In genomic region chr2:36966370-36967235, GRCh38 we compare ENCODE assay signal across 8 cellular contexts. TPM values are rescaled to one million over a fixed set of nuclear protein-coding genes. Genes with fewer than 3 reads are reported as not detected.
A peak's percentile ranks its signal among the peaks of the same experiment; 100 is the strongest.
DNase-seq lines count a peak whose midpoint lies in the region; TF ChIP-seq lines count a peak whose summit lies in the region.

TSS of gene STRN (minus strand) at chr2:36966536. CDS start at chr2:36966463, 73 bp downstream.

- H3K14ac ChIP-seq in H9 (ENCODE audit: insufficient read depth, low read length): peak within 1 kb of the TSS; percentile 79; the same call in 1 of the 2 replicates

- no peak within 1 kb of the TSS for H3K23ac ChIP-seq in H9 (ENCODE audit: insufficient read length, low read depth, low read length)

- H3K27ac Mint-ChIP-seq in H9: peak within 1 kb of the TSS; percentile 93 to 95 (median 94)
- peak within 1 kb of the TSS; percentile 97 for H3K27ac Mint-ChIP-seq in nephron progenitor cell
- H3K27ac Mint-ChIP-seq in stimulated activated naive CD8-positive, alpha-beta T cell treated with anti-CD3 and anti-CD28 coated beads, Interleukin-15, Interleukin-2, amounts not matched to agents 100 ng/mL and 50 ng/mL, for 24 hours: peak within 1 kb of the TSS; percentile 90

- H3K4me2 ChIP-seq in H9 (ENCODE audit: insufficient read depth, insufficient read length, low read length): peak within 1 kb of the TSS; percentile 83

- H2AK5ac ChIP-seq in H9 (ENCODE audit: insufficient read length, low read length): no peak within 1 kb of the TSS

- H3K4me3 ChIP-seq in fibroblast of pulmonary artery (replicated peaks; ENCODE audit: low read depth, low read length): peak within 1 kb of the TSS; percentile 92

- no peak within 1 kb of the TSS for H3K4ac ChIP-seq in H9 (ENCODE audit: low read depth, low read length)

- H3K79me1 ChIP-seq in H9 (ENCODE audit: insufficient read depth, low read depth, low read length, poor library complexity, severe bottlenecking): no peaks in the 10 kb centered on the region

- peak within 1 kb of the TSS; percentile 12 for H3K27ac ChIP-seq in H9 (ENCODE audit: insufficient read length, low read depth, low read length)

- no peaks in the 10 kb centered on the region for H3K9me3 ChIP-seq in H9 (ENCODE audit: control insufficient read depth, low read depth, low read length)

- H2BK12ac ChIP-seq in H9 (ENCODE audit: insufficient read length, low read depth, low read length): no peak within 1 kb of the TSS

- H3K36me3 Mint-ChIP-seq in H9 (ENCODE audit: insufficient read depth in 1 of 3, low read depth in 3 of 3): no peaks in the 10 kb centered on the region
- no peaks in the 10 kb centered on the region for H3K36me3 Mint-ChIP-seq in nephron progenitor cell (ENCODE audit: low read depth)
- H3K36me3 Mint-ChIP-seq in stimulated activated naive CD8-positive, alpha-beta T cell treated with anti-CD3 and anti-CD28 coated beads, Interleukin-15, Interleukin-2, amounts not matched to agents 100 ng/mL and 50 ng/mL, for 24 hours (ENCODE audit: low read depth): no peaks in the 10 kb centered on the region

- peaks cover 2% of the 10 kb centered on the region; the same call in 1 of the 2 replicates for H3K79me2 ChIP-seq in H9 (ENCODE audit: insufficient read depth, low read length)

- H3K9me3 Mint-ChIP-seq in H9 (no peaks in the 10 kb centered on the region), nephron progenitor cell (peaks cover 4% of the 10 kb centered on the region)
- no peaks in the 10 kb centered on the region for H3K9me3 Mint-ChIP-seq in stimulated activated naive CD8-positive, alpha-beta T cell treated with anti-CD3 and anti-CD28 coated beads, Interleukin-15, Interleukin-2, amounts not matched to agents 100 ng/mL and 50 ng/mL, for 24 hours

- no CpG with 5 or more reads among the region's 91 CpGs for WGBS in H9 (ENCODE audit: extremely low coverage, insufficient read length, low lambda C conversion rate)

- H3K27me3 Mint-ChIP-seq in H9 (ENCODE audit: low read depth): no peaks in the 10 kb centered on the region
- peaks cover 6% of the 10 kb centered on the region for H3K27me3 Mint-ChIP-seq in nephron progenitor cell (ENCODE audit: low read depth, poor library complexity)
- no peaks in the 10 kb centered on the region for H3K27me3 Mint-ChIP-seq in stimulated activated naive CD8-positive, alpha-beta T cell treated with anti-CD3 and anti-CD28 coated beads, Interleukin-15, Interleukin-2, amounts not matched to agents 100 ng/mL and 50 ng/mL, for 24 hours

- peak within 1 kb of the TSS; percentile 60 for H3K18ac ChIP-seq in H9 (ENCODE audit: insufficient read length, low read depth, low read length)

- H3K4me3 Mint-ChIP-seq in H9 (peak within 1 kb of the TSS; percentile 97), nephron progenitor cell (peak within 1 kb of the TSS; percentile 97)
- H3K4me3 Mint-ChIP-seq in stimulated activated naive CD8-positive, alpha-beta T cell treated with anti-CD3 and anti-CD28 coated beads, Interleukin-15, Interleukin-2, amounts not matched to agents 100 ng/mL and 50 ng/mL, for 24 hours: peak within 1 kb of the TSS; percentile 93

- H4K5ac ChIP-seq in H9 (ENCODE audit: insufficient read length, low read depth, low read length): no peak within 1 kb of the TSS

- no peak within 1 kb of the TSS for H3T11ph ChIP-seq in H9 (ENCODE audit: low read length)

- no peak within 1 kb of the TSS for H2BK5ac ChIP-seq in H9 (ENCODE audit: insufficient read length, low read length)

- DNase-seq in ELR (ENCODE audit: low read depth): peak; percentile 94
- DNase-seq in H9: peak; percentile 96
- peak; percentile 94 for DNase-seq in M059J (ENCODE audit: low read depth)
- DNase-seq in activated T-helper 9 cell treated with anti-CD3 and anti-CD28 coated beads, Interleukin-2, amount 50 U/mL, for 16 hours (ENCODE audit: low read depth): peak; percentile 98
- DNase-seq in fibroblast of pulmonary artery (ENCODE audit: low read depth): peak; percentile 96
- DNase-seq in nephron progenitor cell: peak; percentile 95

- H3K9ac ChIP-seq in H9 (ENCODE audit: extremely low read depth, insufficient read length, low read length): peak within 1 kb of the TSS; percentile 74

- TF ChIP-seq CTCF in H9 (conservative IDR thresholded peaks at IDR 0.05): no peak
- no peak for TF ChIP-seq CTCF in fibroblast of pulmonary artery (IDR thresholded peaks at IDR 0.05; ENCODE audit: low read length, missing control alignments)
- no peak for TF ChIP-seq CTCF in nephron progenitor cell (IDR thresholded peaks at IDR 0.05)

- H4K8ac ChIP-seq in H9 (replicated peaks; ENCODE audit: insufficient read length, low read depth, low read length): no peak within 1 kb of the TSS

- H3K23me2 ChIP-seq in H9 (ENCODE audit: insufficient read length, low read depth, low read length, poor library complexity, severe bottlenecking): peaks cover 10% of the 10 kb centered on the region

- H2BK20ac ChIP-seq in H9 (ENCODE audit: low read depth, low read length, poor library complexity, severe bottlenecking): no peak within 1 kb of the TSS

- H2AFZ ChIP-seq in H9 (ENCODE audit: low read length): no peak within 1 kb of the TSS

- no peak within 1 kb of the TSS for H2BK120ac ChIP-seq in H9 (ENCODE audit: low read depth, low read length, poor library complexity, severe bottlenecking)

- H4K20me1 ChIP-seq in H9 (ENCODE audit: control insufficient read depth, insufficient read depth, insufficient read length): no peaks in the 10 kb centered on the region

- H3K56ac ChIP-seq in H9 (ENCODE audit: insufficient read length, low read depth, low read length): no peak within 1 kb of the TSS

- TF ChIP-seq POLR2A in Raji (IDR thresholded peaks at IDR 0.05; ENCODE audit: insufficient read depth, low read depth, low read length): peak; percentile 78

- peaks cover 6% of the 10 kb centered on the region; the same call in 1 of the 2 replicates for H3K4me1 ChIP-seq in H9 (ENCODE audit: insufficient read depth, low read length)

- H2BK15ac ChIP-seq in H9 (ENCODE audit: low read depth, low read length): no peak within 1 kb of the TSS

- H3K4me1 Mint-ChIP-seq in H9 (peaks cover 58 to 59% of the 10 kb centered on the region in 2 experiments), nephron progenitor cell (peaks cover 51% of the 10 kb centered on the region)
- peaks cover 44% of the 10 kb centered on the region for H3K4me1 Mint-ChIP-seq in stimulated activated naive CD8-positive, alpha-beta T cell treated with anti-CD3 and anti-CD28 coated beads, Interleukin-15, Interleukin-2, amounts not matched to agents 100 ng/mL and 50 ng/mL, for 24 hours (ENCODE audit: low read depth)

- no peaks in the 10 kb centered on the region for H3K27me3 ChIP-seq in H9 (ENCODE audit: insufficient read depth, low read length)

- no peak within 1 kb of the TSS for H4K91ac ChIP-seq in H9 (ENCODE audit: insufficient read length, low read depth, low read length)

RNA-seq across cellular contexts. Expression of gene STRN, which starts in this region (rescaled TPM):
- total RNA-seq in H9 (2021): 31.4 and 31.7 TPM in 2 replicates
- total RNA-seq in M059J (2014; rRNA removed; shearing (Covaris generic)): 11.0 and 15.5 TPM in 2 replicates

Comparison
In these comparisons a context has a peak if more than half of its experiments do, and no peak if none do; other contexts are left out.
1. Peak in every context shown above with its lines: DNase-seq, H3K4me3 ChIP-seq and H3K27ac ChIP-seq.